In the genomic region with DNA sequence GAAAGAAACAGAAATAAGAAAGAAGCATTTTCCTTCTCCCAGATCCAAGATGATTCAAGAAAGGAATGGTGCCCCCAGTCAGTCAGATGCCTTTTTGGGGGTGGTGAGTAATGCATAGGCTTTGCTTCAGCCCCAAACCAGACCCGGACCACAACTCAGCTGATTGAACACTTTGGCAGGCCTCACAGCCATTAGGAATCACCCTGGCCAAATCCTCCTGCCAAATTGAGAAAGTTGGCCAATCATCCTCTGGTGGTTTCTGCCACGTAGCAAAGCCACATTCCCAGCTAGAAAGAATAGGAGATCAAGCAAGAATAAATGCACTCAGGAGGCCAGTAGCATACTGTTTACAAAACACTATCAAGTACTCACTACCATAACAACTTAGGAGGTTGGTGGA, we compare ENCODE assay signal across 1 cellular context.
TF ChIP-seq lines count a peak whose summit lies in the region.

No MANE protein-coding gene starts in this region.

TF ChIP-seq in HepG2, 621 proteins besides CTCF, POLR2A, EP300 and RAD21:
- TF ChIP-seq KDM5B (CRISPR knock-in tag; IDR thresholded peaks at IDR 0.05; ENCODE audit: borderline replicate concordance) (no peak), ZNF235 (CRISPR knock-in tag; IDR thresholded peaks at IDR 0.05; ENCODE audit: borderline replicate concordance) (no peak), RORA (CRISPR knock-in tag; IDR thresholded peaks at IDR 0.05) (no peak), NR1H2 (CRISPR knock-in tag; IDR thresholded peaks at IDR 0.05; ENCODE audit: borderline replicate concordance, low read depth) (no peak), ADNP (CRISPR knock-in tag; IDR thresholded peaks at IDR 0.05) (no peak), ZNF572 (CRISPR knock-in tag; IDR thresholded peaks at IDR 0.05) (no peak), RXRA (CRISPR knock-in tag; IDR thresholded peaks at IDR 0.05) (no peak), ZNF331 (CRISPR knock-in tag; IDR thresholded peaks at IDR 0.05) (no peak), ZNF782 (CRISPR knock-in tag; IDR thresholded peaks at IDR 0.05; ENCODE audit: borderline replicate concordance) (no peak), AKAP8 (CRISPR knock-in tag; IDR thresholded peaks at IDR 0.05) (no peak), NRL (CRISPR knock-in tag; IDR thresholded peaks at IDR 0.05; ENCODE audit: borderline replicate concordance) (no peak), ZNF556 (CRISPR knock-in tag; IDR thresholded peaks at IDR 0.05; ENCODE audit: borderline replicate concordance) (no peak), ZNF44 (CRISPR knock-in tag; IDR thresholded peaks at IDR 0.05) (no peak), ZNF24 (IDR thresholded peaks at IDR 0.05) (no peak)
- TF ChIP-seq, protein P1, sequence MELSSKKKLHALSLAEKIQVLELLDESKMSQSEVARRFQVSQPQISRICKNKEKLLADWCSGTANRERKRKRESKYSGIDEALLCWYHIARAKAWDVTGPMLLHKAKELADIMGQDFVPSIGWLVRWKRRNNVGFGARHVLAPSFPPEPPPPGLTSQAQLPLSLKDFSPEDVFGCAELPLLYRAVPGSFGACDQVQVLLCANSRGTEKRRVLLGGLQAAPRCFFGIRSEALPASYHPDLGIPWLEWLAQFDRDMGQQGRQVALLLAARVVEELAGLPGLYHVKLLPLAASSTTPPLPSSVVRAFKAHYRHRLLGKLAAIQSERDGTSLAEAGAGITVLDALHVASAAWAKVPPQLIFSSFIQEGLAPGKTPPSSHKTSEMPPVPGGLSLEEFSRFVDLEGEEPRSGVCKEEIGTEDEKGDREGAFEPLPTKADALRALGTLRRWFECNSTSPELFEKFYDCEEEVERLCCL (CRISPR knock-in tag; IDR thresholded peaks at IDR 0.05; ENCODE audit: borderline replicate concordance), result no peak
- TF ChIP-seq, protein P2, sequence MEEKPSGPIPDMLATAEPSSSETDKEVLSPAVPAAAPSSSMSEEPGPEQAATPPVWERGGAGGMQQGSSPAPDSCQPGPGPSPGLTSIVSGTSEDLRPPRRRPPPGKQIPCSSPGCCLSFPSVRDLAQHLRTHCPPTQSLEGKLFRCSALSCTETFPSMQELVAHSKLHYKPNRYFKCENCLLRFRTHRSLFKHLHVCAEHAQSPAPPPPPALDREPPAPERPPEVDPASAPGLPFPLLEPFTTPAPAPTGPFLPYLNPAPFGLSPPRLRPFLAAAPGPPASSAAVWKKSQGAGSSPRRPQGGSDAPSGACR (CRISPR knock-in tag; IDR thresholded peaks at IDR 0.05), result no peak
- TF ChIP-seq, protein P3, sequence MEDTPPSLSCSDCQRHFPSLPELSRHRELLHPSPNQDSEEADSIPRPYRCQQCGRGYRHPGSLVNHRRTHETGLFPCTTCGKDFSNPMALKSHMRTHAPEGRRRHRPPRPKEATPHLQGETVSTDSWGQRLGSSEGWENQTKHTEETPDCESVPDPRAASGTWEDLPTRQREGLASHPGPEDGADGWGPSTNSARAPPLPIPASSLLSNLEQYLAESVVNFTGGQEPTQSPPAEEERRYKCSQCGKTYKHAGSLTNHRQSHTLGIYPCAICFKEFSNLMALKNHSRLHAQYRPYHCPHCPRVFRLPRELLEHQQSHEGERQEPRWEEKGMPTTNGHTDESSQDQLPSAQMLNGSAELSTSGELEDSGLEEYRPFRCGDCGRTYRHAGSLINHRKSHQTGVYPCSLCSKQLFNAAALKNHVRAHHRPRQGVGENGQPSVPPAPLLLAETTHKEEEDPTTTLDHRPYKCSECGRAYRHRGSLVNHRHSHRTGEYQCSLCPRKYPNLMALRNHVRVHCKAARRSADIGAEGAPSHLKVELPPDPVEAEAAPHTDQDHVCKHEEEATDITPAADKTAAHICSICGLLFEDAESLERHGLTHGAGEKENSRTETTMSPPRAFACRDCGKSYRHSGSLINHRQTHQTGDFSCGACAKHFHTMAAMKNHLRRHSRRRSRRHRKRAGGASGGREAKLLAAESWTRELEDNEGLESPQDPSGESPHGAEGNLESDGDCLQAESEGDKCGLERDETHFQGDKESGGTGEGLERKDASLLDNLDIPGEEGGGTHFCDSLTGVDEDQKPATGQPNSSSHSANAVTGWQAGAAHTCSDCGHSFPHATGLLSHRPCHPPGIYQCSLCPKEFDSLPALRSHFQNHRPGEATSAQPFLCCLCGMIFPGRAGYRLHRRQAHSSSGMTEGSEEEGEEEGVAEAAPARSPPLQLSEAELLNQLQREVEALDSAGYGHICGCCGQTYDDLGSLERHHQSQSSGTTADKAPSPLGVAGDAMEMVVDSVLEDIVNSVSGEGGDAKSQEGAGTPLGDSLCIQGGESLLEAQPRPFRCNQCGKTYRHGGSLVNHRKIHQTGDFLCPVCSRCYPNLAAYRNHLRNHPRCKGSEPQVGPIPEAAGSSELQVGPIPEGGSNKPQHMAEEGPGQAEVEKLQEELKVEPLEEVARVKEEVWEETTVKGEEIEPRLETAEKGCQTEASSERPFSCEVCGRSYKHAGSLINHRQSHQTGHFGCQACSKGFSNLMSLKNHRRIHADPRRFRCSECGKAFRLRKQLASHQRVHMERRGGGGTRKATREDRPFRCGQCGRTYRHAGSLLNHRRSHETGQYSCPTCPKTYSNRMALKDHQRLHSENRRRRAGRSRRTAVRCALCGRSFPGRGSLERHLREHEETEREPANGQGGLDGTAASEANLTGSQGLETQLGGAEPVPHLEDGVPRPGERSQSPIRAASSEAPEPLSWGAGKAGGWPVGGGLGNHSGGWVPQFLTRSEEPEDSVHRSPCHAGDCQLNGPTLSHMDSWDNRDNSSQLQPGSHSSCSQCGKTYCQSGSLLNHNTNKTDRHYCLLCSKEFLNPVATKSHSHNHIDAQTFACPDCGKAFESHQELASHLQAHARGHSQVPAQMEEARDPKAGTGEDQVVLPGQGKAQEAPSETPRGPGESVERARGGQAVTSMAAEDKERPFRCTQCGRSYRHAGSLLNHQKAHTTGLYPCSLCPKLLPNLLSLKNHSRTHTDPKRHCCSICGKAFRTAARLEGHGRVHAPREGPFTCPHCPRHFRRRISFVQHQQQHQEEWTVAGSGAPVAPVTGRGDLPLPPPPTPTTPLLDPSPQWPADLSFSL (CRISPR knock-in tag; IDR thresholded peaks at IDR 0.05), result no peak
- TF ChIP-seq, protein P4, sequence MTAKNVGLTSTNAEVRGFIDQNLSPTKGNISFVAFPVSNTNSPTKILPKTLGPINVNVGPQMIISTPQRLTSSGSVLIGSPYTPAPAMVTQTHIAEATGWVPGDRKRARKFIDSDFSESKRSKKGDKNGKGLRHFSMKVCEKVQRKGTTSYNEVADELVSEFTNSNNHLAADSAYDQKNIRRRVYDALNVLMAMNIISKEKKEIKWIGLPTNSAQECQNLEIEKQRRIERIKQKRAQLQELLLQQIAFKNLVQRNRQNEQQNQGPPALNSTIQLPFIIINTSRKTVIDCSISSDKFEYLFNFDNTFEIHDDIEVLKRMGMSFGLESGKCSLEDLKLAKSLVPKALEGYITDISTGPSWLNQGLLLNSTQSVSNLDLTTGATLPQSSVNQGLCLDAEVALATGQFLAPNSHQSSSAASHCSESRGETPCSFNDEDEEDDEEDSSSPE (CRISPR knock-in tag; IDR thresholded peaks at IDR 0.05), result no peak
- TF ChIP-seq, protein P5, sequence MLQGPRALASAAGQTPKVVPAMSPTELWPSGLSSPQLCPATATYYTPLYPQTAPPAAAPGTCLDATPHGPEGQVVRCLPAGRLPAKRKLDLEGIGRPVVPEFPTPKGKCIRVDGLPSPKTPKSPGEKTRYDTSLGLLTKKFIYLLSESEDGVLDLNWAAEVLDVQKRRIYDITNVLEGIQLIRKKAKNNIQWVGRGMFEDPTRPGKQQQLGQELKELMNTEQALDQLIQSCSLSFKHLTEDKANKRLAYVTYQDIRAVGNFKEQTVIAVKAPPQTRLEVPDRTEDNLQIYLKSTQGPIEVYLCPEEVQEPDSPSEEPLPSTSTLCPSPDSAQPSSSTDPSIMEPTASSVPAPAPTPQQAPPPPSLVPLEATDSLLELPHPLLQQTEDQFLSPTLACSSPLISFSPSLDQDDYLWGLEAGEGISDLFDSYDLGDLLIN (CRISPR knock-in tag; IDR thresholded peaks at IDR 0.05; ENCODE audit: borderline replicate concordance), result no peak
- TF ChIP-seq, protein P6, sequence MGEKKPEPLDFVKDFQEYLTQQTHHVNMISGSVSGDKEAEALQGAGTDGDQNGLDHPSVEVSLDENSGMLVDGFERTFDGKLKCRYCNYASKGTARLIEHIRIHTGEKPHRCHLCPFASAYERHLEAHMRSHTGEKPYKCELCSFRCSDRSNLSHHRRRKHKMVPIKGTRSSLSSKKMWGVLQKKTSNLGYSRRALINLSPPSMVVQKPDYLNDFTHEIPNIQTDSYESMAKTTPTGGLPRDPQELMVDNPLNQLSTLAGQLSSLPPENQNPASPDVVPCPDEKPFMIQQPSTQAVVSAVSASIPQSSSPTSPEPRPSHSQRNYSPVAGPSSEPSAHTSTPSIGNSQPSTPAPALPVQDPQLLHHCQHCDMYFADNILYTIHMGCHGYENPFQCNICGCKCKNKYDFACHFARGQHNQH (CRISPR knock-in tag; IDR thresholded peaks at IDR 0.05), result no peak
